In genomic region chr15:29569533-29570092, GRCh38 we compare ENCODE assay signal across 9 cellular contexts.
A peak's percentile ranks its signal among the peaks of the same experiment; 100 is the strongest.
DNase-seq lines count a peak whose midpoint lies in the region; ATAC-seq and TF ChIP-seq lines count a peak whose summit lies in the region.
"Had no signal": no experiment of that assay in that cellular context is flagged by ENCODE, and none has a peak within 500 bp of the region (broad histone marks: within the 10 kb centered on the region; RNA-seq: fewer than 3 reads in every experiment).

No MANE protein-coding gene starts in this region.

- H3K4me1 Mint-ChIP-seq in activated T-cell treated with anti-CD3 and anti-CD28 coated beads, Interleukin-2, amount 50 U/mL, for 4 hours (ENCODE audit: low read depth): peaks cover 8% of the 10 kb centered on the region
- H3K4me1 Mint-ChIP-seq: CD14-positive monocyte had no signal

- peak overlapping the region; percentile 31 for H3K4me3 Mint-ChIP-seq in activated T-cell treated with anti-CD3 and anti-CD28 coated beads, Interleukin-2, amount 50 U/mL, for 4 hours

- intact Hi-C loops in ascending aorta (cut with DNase I): loop anchor here (5.0 kb wide), 1 partner anchor 37 kb away; no protein-coding TSS in a partner anchor
- intact Hi-C loops in lower lobe of right lung (cut with DNase I): no loop called here

- ATAC-seq in activated T-cell treated with anti-CD3 and anti-CD28 coated beads, Interleukin-2, amount 50 U/mL, for 4 hours: no peak
- ATAC-seq in lower lobe of right lung: peak in 1 of 2 donors; percentile 13
- ATAC-seq in thoracic aorta (ENCODE audit: insufficient number of reproducible peaks, low FRiP score, low read depth): no peak
- ATAC-seq in HG02759 (IDR thresholded peaks at IDR 0.05; ENCODE audit: unreplicated experiment): no peak
- no peak for ATAC-seq in GM19395 (IDR thresholded peaks at IDR 0.05; ENCODE audit: unreplicated experiment)
- ATAC-seq in HG03139 (IDR thresholded peaks at IDR 0.05; ENCODE audit: unreplicated experiment): no peak

- no peaks in the 10 kb centered on the region for H3K4me1 ChIP-seq in ascending aorta
- H3K4me1 ChIP-seq in lower lobe of right lung: peaks cover 11% of the 10 kb centered on the region
- peaks cover 0 to 5% of the 10 kb centered on the region in 2 donors for H3K4me1 ChIP-seq in thoracic aorta (ENCODE audit: control insufficient read depth in 1 of 2, low read depth in 2 of 2)

- no peaks in the 10 kb centered on the region for H3K27me3 ChIP-seq in ascending aorta
- peaks cover 44% of the 10 kb centered on the region for H3K27me3 ChIP-seq in lower lobe of right lung (ENCODE audit: low read depth)
- H3K27me3 ChIP-seq in thoracic aorta (replicated peaks; ENCODE audit: insufficient read depth): no peaks in the 10 kb centered on the region

- H3K27me3 Mint-ChIP-seq in activated T-cell treated with anti-CD3 and anti-CD28 coated beads, Interleukin-2, amount 50 U/mL, for 4 hours (ENCODE audit: low read depth): peaks cover 54% of the 10 kb centered on the region

- no peak for DNase-seq in activated T-cell treated with anti-CD3 and anti-CD28 coated beads, Interleukin-2, amount 50 U/mL, for 4 hours
- no peak for DNase-seq in activated T-cell treated with anti-CD3 and anti-CD28 coated beads, Interleukin-2, amount 50 U/mL, for 48 hours
- DNase-seq in ascending aorta (ENCODE audit: low spot score in 2 of 2) (no peak), lower lobe of right lung (no peak), thoracic aorta (ENCODE audit: low spot score) (no peak)

- H3K9me3 ChIP-seq in ascending aorta: no peaks in the 10 kb centered on the region
- no peaks in the 10 kb centered on the region for H3K9me3 ChIP-seq in lower lobe of right lung
- no peaks in the 10 kb centered on the region for H3K9me3 ChIP-seq in thoracic aorta

- H3K9me3 Mint-ChIP-seq in activated T-cell treated with anti-CD3 and anti-CD28 coated beads, Interleukin-2, amount 50 U/mL, for 4 hours: peaks cover 4% of the 10 kb centered on the region

- H3K36me3 ChIP-seq in ascending aorta (no peaks in the 10 kb centered on the region), lower lobe of right lung (no peaks in the 10 kb centered on the region), thoracic aorta (no peaks in the 10 kb centered on the region)

- H3K4me3 ChIP-seq in ascending aorta (peak overlapping the region; percentile 67 to 69), lower lobe of right lung (peak overlapping the region; percentile 54), thoracic aorta (peak overlapping the region; percentile 73)

- no peak overlapping the region for H3K27ac ChIP-seq in ascending aorta
- H3K27ac ChIP-seq in lower lobe of right lung: no peak overlapping the region
- H3K27ac ChIP-seq in thoracic aorta: no peak overlapping the region

- H3K36me3 Mint-ChIP-seq in activated T-cell treated with anti-CD3 and anti-CD28 coated beads, Interleukin-2, amount 50 U/mL, for 4 hours (ENCODE audit: insufficient read depth): no peaks in the 10 kb centered on the region

- TF ChIP-seq CTCF in ascending aorta (IDR thresholded peaks at IDR 0.05): no peak
- no peak for TF ChIP-seq CTCF in lower lobe of right lung (IDR thresholded peaks at IDR 0.05)
- TF ChIP-seq CTCF in thoracic aorta (IDR thresholded peaks at IDR 0.05): no peak
